In the genomic region with DNA sequence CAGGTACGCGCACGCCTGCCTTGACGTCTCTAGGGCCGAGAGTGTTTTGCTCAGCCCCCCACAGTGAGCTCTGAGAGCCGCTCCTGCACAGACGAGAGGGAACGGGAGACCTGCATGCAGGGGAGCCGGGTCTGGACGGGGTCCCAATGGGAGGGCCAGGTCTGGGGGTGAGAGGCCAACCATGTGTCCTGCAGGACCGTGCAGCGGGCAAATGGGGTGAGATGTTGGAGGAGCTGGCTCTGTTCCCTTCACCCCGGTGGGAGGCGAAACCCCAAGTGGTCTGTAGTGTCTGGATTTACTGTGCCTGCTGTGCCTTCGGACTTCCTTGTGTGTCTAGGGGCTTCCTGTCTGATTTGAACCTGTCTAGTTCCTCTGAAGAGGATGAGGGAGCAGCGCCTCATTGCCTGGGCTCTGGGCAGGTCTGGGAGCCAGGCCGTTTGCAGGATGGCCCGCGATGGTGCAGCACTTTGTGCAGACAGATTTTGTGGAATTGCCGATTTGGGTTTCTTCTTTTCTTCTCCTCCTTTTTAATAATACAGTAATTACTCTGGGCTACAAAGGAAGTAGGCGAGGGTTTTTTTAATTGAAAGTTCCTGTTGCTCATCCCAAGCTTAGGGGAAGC, we compare ENCODE assay signal across 8 cellular contexts. TPM values are rescaled to one million over a fixed set of nuclear protein-coding genes. Genes with fewer than 3 reads are reported as not detected.
A peak's percentile ranks its signal among the peaks of the same experiment; 100 is the strongest.
DNase-seq lines count a peak whose midpoint lies in the region; ATAC-seq and TF ChIP-seq lines count a peak whose summit lies in the region.

No MANE protein-coding gene starts in this region.

- no peaks in the 10 kb centered on the region for H3K9me3 ChIP-seq in esophagus muscularis mucosa

- peak overlapping the region; percentile 94 to 100 (median 98) for H3K27ac ChIP-seq in esophagus muscularis mucosa (replicated peaks in 1 of 4)

- no peaks in the 10 kb centered on the region for H3K36me3 ChIP-seq in esophagus muscularis mucosa

- peak overlapping the region; percentile 68 to 82 (median 79) for H3K4me3 ChIP-seq in esophagus muscularis mucosa

- WGBS in esophagus muscularis mucosa = 36% methylated on average over 16 of the region's 21 CpGs

- no peak for TF ChIP-seq EP300 in esophagus muscularis mucosa (IDR thresholded peaks at IDR 0.05)

- peaks cover 33 to 65% (median 58%) of the 10 kb centered on the region in 4 donors for H3K4me1 ChIP-seq in esophagus muscularis mucosa

- intact Hi-C loops in esophagus muscularis mucosa (cut with DNase I) = no loop called here

- TF ChIP-seq CTCF in esophagus muscularis mucosa (IDR thresholded peaks at IDR 0.05) = no peak

- ATAC-seq in GM21526 (IDR thresholded peaks at IDR 0.05; ENCODE audit: low FRiP score, unreplicated experiment) = no peak

- peaks cover 0 to 6% (median 0%) of the 10 kb centered on the region in 4 donors for H3K27me3 ChIP-seq in esophagus muscularis mucosa

- peak; percentile 43 for DNase-seq in GM19238 (ENCODE audit: insufficient read length, low spot score)
- DNase-seq in RPMI8226 = peak; percentile 19
- no peak for DNase-seq in esophagus muscularis mucosa (ENCODE audit: extremely low spot score)
- DNase-seq in retina = peak; percentile 38
- no peak for DNase-seq in effector CD4-positive, alpha-beta T cell
- no peak for DNase-seq in AG08395 (ENCODE audit: low spot score)
- no peak for DNase-seq in NCI-H526 treated with DMSO at 0.1 percent for 48 hours (lab: John Stamatoyannopoulos, UW)

- TF ChIP-seq POLR2A in esophagus muscularis mucosa (IDR thresholded peaks at IDR 0.05; ENCODE audit: low read depth) = no peak

RNA-seq across cellular contexts. Expression of a gene that starts 2.1 kb away (rescaled TPM):
- 10 to 100 TPM; 34.1 to 52.6 (median 48.5) TPM for total RNA-seq in esophagus muscularis mucosa

RNA-seq across cellular contexts. Expression of a gene that starts 37.8 kb away (rescaled TPM):
- total RNA-seq in esophagus muscularis mucosa = 1 to 10 TPM; 3.8 to 5.6 (median 4.4) TPM

RNA-seq across cellular contexts. Expression of a gene that starts 37.8 kb away (rescaled TPM):
- 10 to 100 TPM; 26.6 to 76.5 (median 59.3) TPM for total RNA-seq in esophagus muscularis mucosa

RNA-seq across cellular contexts. Expression of a gene that starts 57.7 kb away (rescaled TPM):
- 100 to 1,000 TPM in 2 of 4 donors, 10 to 100 TPM in 2; 89.7 to 125 (median 102) TPM for total RNA-seq in esophagus muscularis mucosa

Comparison
In these comparisons a context has a peak if more than half of its experiments do, and no peak if none do; other contexts are left out.
1. DNase-seq: peak in GM19238 (single experiment), RPMI8226 (single experiment) and retina (single experiment); none in esophagus muscularis mucosa (single experiment), effector CD4-positive, alpha-beta T cell (single experiment), AG08395 (single experiment) and NCI-H526 treated with DMSO at 0.1 percent for 48 hours (single experiment).